22 cellular contexts compared by ENCODE assay signal in genomic region chr11:128244896-128245295, GRCh38.
"Had no signal": no experiment of that assay in that cellular context is flagged by ENCODE, and none has a peak within 500 bp of the region (broad histone marks: within the 10 kb centered on the region; RNA-seq: fewer than 3 reads in every experiment).

No MANE protein-coding gene starts in this region.

- H3K27me3 ChIP-seq: colonic mucosa, gastrocnemius medialis, suprapubic skin, transverse colon had no signal

- H3K36me3 Mint-ChIP-seq: activated naive CD8-positive, alpha-beta T cell treated with anti-CD3 and anti-CD28 coated beads for 36 hours; brain had no signal

- H3K9me3 ChIP-seq: colonic mucosa, gastrocnemius medialis, psoas muscle, suprapubic skin, transverse colon had no signal

- H3K4me3 ChIP-seq: colonic mucosa, gastrocnemius medialis, psoas muscle, skin epidermis, suprapubic skin, transverse colon had no signal

- DNase-seq: activated CD4-positive, alpha-beta T cell treated with anti-CD3 and anti-CD28 coated beads for 36 hours; activated CD4-positive, alpha-beta T cell treated with anti-CD3 and anti-CD28 coated beads, Interleukin-2, amount 50 U/mL, for 48 hours; activated naive CD4-positive, alpha-beta T cell; activated naive CD8-positive, alpha-beta T cell treated with anti-CD3 and anti-CD28 coated beads for 36 hours; colonic mucosa; gastrocnemius medialis; head of caudate nucleus; kidney glomerular epithelial cell; left ventricle myocardium superior; psoas muscle; right cardiac atrium; stimulated activated CD4-positive, alpha-beta T cell treated with anti-CD3 and anti-CD28 coated beads, Interleukin-2, amount 100 ng/mL, for 48 hours; stimulated activated naive CD8-positive, alpha-beta T cell treated with anti-CD3 and anti-CD28 coated beads, Interleukin-15, amount 100 ng/mL, for 72 hours; SW 1271; transverse colon; WERI-Rb-1 had no signal

- H3K36me3 ChIP-seq: colonic mucosa, gastrocnemius medialis, suprapubic skin, transverse colon, WERI-Rb-1 had no signal

- H3K4me1 Mint-ChIP-seq: activated CD4-positive, alpha-beta T cell treated with anti-CD3 and anti-CD28 coated beads for 36 hours; activated T-helper 17 cell treated with anti-CD3 and anti-CD28 coated beads, Interleukin-2, amount 50 U/mL, for 72 hours; central memory CD8-positive, alpha-beta T cell; stimulated activated naive CD8-positive, alpha-beta T cell treated with anti-CD3 and anti-CD28 coated beads, Interleukin-15, amount 100 ng/mL, for 72 hours had no signal

- H3K4me3 Mint-ChIP-seq: activated CD4-positive, alpha-beta T cell treated with anti-CD3 and anti-CD28 coated beads for 36 hours; activated naive CD8-positive, alpha-beta T cell treated with anti-CD3 and anti-CD28 coated beads for 36 hours; activated T-helper 17 cell treated with anti-CD3 and anti-CD28 coated beads, Interleukin-2, amount 50 U/mL, for 72 hours; brain; central memory CD8-positive, alpha-beta T cell; neural crest cell; stimulated activated naive CD8-positive, alpha-beta T cell treated with anti-CD3 and anti-CD28 coated beads, Interleukin-15, amount 100 ng/mL, for 72 hours had no signal

- H3K27ac Mint-ChIP-seq: activated CD4-positive, alpha-beta T cell treated with anti-CD3 and anti-CD28 coated beads for 36 hours; activated naive CD8-positive, alpha-beta T cell treated with anti-CD3 and anti-CD28 coated beads for 36 hours; activated T-helper 17 cell treated with anti-CD3 and anti-CD28 coated beads, Interleukin-2, amount 50 U/mL, for 72 hours; stimulated activated naive CD8-positive, alpha-beta T cell treated with anti-CD3 and anti-CD28 coated beads, Interleukin-15, amount 100 ng/mL, for 72 hours had no signal

- H3K27me3 Mint-ChIP-seq: activated naive CD8-positive, alpha-beta T cell treated with anti-CD3 and anti-CD28 coated beads for 36 hours; central memory CD8-positive, alpha-beta T cell; stimulated activated naive CD8-positive, alpha-beta T cell treated with anti-CD3 and anti-CD28 coated beads, Interleukin-15, amount 100 ng/mL, for 72 hours had no signal

- H3K9me3 Mint-ChIP-seq: activated naive CD8-positive, alpha-beta T cell treated with anti-CD3 and anti-CD28 coated beads for 36 hours; activated T-helper 17 cell treated with anti-CD3 and anti-CD28 coated beads, Interleukin-2, amount 50 U/mL, for 72 hours; brain; central memory CD8-positive, alpha-beta T cell; neural crest cell; stimulated activated naive CD8-positive, alpha-beta T cell treated with anti-CD3 and anti-CD28 coated beads, Interleukin-15, amount 100 ng/mL, for 72 hours had no signal

- H3K27ac ChIP-seq: colonic mucosa, gastrocnemius medialis, psoas muscle, skin epidermis, suprapubic skin, transverse colon, WERI-Rb-1 had no signal

- ATAC-seq: activated CD4-positive, alpha-beta T cell treated with anti-CD3 and anti-CD28 coated beads for 36 hours; activated T-helper 17 cell treated with anti-CD3 and anti-CD28 coated beads, Interleukin-2, amount 50 U/mL, for 72 hours; gastrocnemius medialis; left ventricle myocardium superior; psoas muscle; right cardiac atrium; stimulated activated naive CD8-positive, alpha-beta T cell treated with anti-CD3 and anti-CD28 coated beads, Interleukin-15, amount 100 ng/mL, for 72 hours had no signal

- H3K4me1 ChIP-seq: colonic mucosa, gastrocnemius medialis, psoas muscle, suprapubic skin had no signal
